8 cellular contexts compared by ENCODE assay signal in the genomic region with DNA sequence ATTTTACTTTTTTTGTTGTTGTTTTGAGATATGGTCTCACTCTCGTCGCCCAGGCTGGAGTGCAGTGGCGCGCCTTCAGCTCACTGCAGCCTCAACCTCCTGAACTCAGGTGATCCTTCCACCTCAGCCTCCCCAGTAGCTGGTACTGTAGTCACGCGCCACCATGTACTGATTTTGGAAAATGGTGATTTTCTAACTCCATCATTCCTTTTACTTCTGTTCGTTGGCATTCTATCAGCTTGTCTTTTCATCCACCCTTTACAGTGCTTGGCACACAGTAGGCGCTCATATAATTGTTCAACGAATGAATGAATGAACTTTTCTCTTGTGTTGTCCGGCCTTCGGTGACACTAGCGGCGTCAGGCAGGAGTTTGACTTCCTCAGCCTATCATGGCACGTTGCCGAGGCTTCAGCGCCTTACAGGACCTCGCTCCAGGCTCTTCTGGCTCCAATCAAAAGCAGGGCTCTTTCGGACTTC. TPM values are rescaled to one million over a fixed set of nuclear protein-coding genes. Genes with fewer than 3 reads are reported as not detected.
DNase-seq lines count a peak whose midpoint lies in the region; ATAC-seq and TF ChIP-seq lines count a peak whose summit lies in the region.

No MANE protein-coding gene starts in this region.

- H3K9me3 ChIP-seq in A673 (ENCODE audit: low read depth, low read length, poor library complexity, severe bottlenecking), result no peaks in the 10 kb centered on the region
- no peaks in the 10 kb centered on the region for H3K9me3 ChIP-seq in HUES6 (ENCODE audit: control insufficient read depth, insufficient read depth, low read depth, low read length)
- H3K9me3 ChIP-seq in mononuclear cell (ENCODE audit: low read depth, low read length), result no peaks in the 10 kb centered on the region

- H3K27me3 ChIP-seq in A673 (replicated peaks; ENCODE audit: insufficient read depth, low read depth, low read length, poor library complexity) (no peaks in the 10 kb centered on the region), HUES6 (ENCODE audit: control insufficient read depth, insufficient read depth, low read length) (no peaks in the 10 kb centered on the region), mononuclear cell (ENCODE audit: insufficient read depth, low read length) (no peaks in the 10 kb centered on the region)

- H3K36me3 ChIP-seq in A673 (ENCODE audit: insufficient read depth, low read length, poor library complexity, severe bottlenecking) (peaks cover 25% of the 10 kb centered on the region), HUES6 (ENCODE audit: control insufficient read depth, insufficient read depth, low read length) (peaks cover 33% of the 10 kb centered on the region)

- H3K9me3 Mint-ChIP-seq in brain, result peaks cover 0 to 3% (median 0%) of the 10 kb centered on the region in 5 experiments

- peak overlapping the region; percentile 99 for H3K27ac ChIP-seq in A673 (ENCODE audit: low read depth, low read length, poor library complexity, severe bottlenecking)
- no peak overlapping the region for H3K27ac ChIP-seq in HUES6 (ENCODE audit: low read depth, low read length)

- CTCF ChIA-PET in A673 (lab: Charles Lee), result interaction anchor here (1.8 kb wide), 1 partner anchor 19 kb away, joined by 5 read pairs; the partner anchor contains the start of gene MOB1A

- peaks cover 15% of the 10 kb centered on the region for H3K36me3 Mint-ChIP-seq in brain

- no peak overlapping the region for H3K9ac ChIP-seq in HUES6 (ENCODE audit: low read length)

- peak overlapping the region; percentile 79 for H3K4me3 ChIP-seq in A673 (ENCODE audit: low read depth, low read length, poor library complexity, severe bottlenecking)
- H3K4me3 ChIP-seq in HUES6 (ENCODE audit: low read depth, low read length), result peak overlapping the region; percentile 34
- peak overlapping the region; percentile 53 for H3K4me3 ChIP-seq in mononuclear cell (ENCODE audit: low read length)

- in situ Hi-C loops in KBM-7 (cut with MboI; ENCODE audit: low pct_unique_long_range_greater_than_20kb, low sequenced_read_pairs), result no loop called here

- H3K27me3 Mint-ChIP-seq in brain, result peaks cover 22% of the 10 kb centered on the region

- POLR2A ChIA-PET in A673 (lab: Charles Lee; ENCODE audit: low non-redundant PET), result interaction anchor here (0.6 kb wide), 1 partner anchor 37 kb away, joined by 3 read pairs; no protein-coding TSS in a partner anchor

- no peak for TF ChIP-seq CTCF in A673 (conservative IDR thresholded peaks at IDR 0.05; ENCODE audit: low read depth, low read length)
- no peak for TF ChIP-seq CTCF in brain (conservative IDR thresholded peaks at IDR 0.05)

- TSS peak; percentile 82 for BruUV-seq in A673 (replicated peaks; lab: Mats Ljungman, UMichigan)

- no peak for ATAC-seq in GM21825 (IDR thresholded peaks at IDR 0.05; ENCODE audit: unreplicated experiment)

- peak overlapping the region; percentile 94 to 99 (median 98) for H3K27ac Mint-ChIP-seq in brain

- peaks cover 35% of the 10 kb centered on the region for H3K4me1 Mint-ChIP-seq in brain

- DNase-seq in A673 (ENCODE audit: low spot score), result no peak
- DNase-seq in KBM-7, result no peak
- no peak for DNase-seq in NOMO-1 (lab: John Stamatoyannopoulos, UW; ENCODE audit: unreplicated experiment in 2 of 2)
- DNase-seq in DMS53 treated with DMSO at 0.1 percent for 48 hours (lab: John Stamatoyannopoulos, UW; ENCODE audit: unreplicated experiment), result no peak

- H3K4me3 Mint-ChIP-seq in brain, result peak overlapping the region; percentile 94 to 100 (median 97)

- peaks cover 17% of the 10 kb centered on the region for H3K4me1 ChIP-seq in A673 (ENCODE audit: insufficient read depth, low read length, poor library complexity, severe bottlenecking)
- H3K4me1 ChIP-seq in HUES6 (ENCODE audit: control insufficient read depth, insufficient read depth, low read length), result peaks cover 8% of the 10 kb centered on the region
- H3K4me1 ChIP-seq in mononuclear cell (ENCODE audit: insufficient read depth, low read length), result peaks cover 32% of the 10 kb centered on the region

- intact Hi-C loops in A673 (cut with micrococcal nuclease; ENCODE audit: unreplicated experiment), result loop anchor here (2.0 kb wide), 1 partner anchor 19 kb away; the partner anchor contains the start of gene MOB1A

RNA-seq across cellular contexts. Expression of gene MTHFD2, which starts 0.4 kb away (rescaled TPM):
- total RNA-seq in A673 (2021) (252 and 293 TPM in 2 replicates), mononuclear cell (32.1 TPM)
- 153 TPM for polyA plus RNA-seq in brain (ENCODE audit: insufficient read depth, low read depth, low replicate concordance)

RNA-seq across cellular contexts. Expression of gene MOB1A, which starts 19.3 kb away (rescaled TPM):
- total RNA-seq in A673 (2021) (110 and 116 TPM in 2 replicates), mononuclear cell (286 TPM)
- polyA plus RNA-seq in brain (ENCODE audit: insufficient read depth, low read depth, low replicate concordance), result 18.6 TPM

RNA-seq across cellular contexts. Expression of gene BOLA3, which starts 50.3 kb away (rescaled TPM):
- total RNA-seq in A673 (2021) (55.9 and 71.9 TPM in 2 replicates), mononuclear cell (12.7 TPM)
- polyA plus RNA-seq in brain (ENCODE audit: insufficient read depth, low read depth, low replicate concordance), result 38.7 TPM
